Comparison of ENCODE assay signal across 8 cellular contexts in the genomic region with DNA sequence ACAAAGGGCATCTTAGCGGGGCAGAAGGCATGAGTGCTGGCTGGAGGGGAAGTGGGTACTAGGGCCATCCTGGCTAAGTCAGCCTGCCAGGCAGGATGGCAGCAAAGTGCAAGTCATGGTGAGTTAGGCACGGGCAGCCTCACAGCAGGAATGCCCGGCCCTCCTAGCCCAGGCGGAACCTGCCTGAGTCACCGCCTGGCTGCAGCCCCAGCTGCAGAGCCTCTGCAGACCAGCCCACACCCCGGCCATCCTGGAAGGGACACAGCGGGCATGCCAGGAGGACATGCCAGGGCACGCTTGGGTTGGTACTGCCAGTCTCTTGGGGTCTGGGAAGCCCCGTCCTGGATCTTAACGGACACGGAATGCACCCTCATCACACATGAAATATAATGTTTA. TPM values are rescaled to one million over a fixed set of nuclear protein-coding genes. Genes with fewer than 3 reads are reported as not detected.
DNase-seq lines count a peak whose midpoint lies in the region; ATAC-seq and TF ChIP-seq lines count a peak whose summit lies in the region.

No MANE protein-coding gene starts in this region.

- no peak overlapping the region for H3K27ac Mint-ChIP-seq in stimulated activated naive CD8-positive, alpha-beta T cell treated with anti-CD3 and anti-CD28 coated beads, Interleukin-15, amount 100 ng/mL, for 72 hours

- TF ChIP-seq CTCF in NB4 (IDR thresholded peaks at IDR 0.05; ENCODE audit: low read depth, low read length) (no peak), right lobe of liver (IDR thresholded peaks at IDR 0.05) (no peak), smooth muscle cell (IDR thresholded peaks at IDR 0.05; ENCODE audit: borderline replicate concordance, insufficient read depth, poor library complexity, severe bottlenecking) (no peak)

- H3K4me3 ChIP-seq in NB4 (ENCODE audit: low read depth, low read length) (no peak overlapping the region), right lobe of liver (no peak overlapping the region), aorta (ENCODE audit: low read length in 2 of 2) (no peak overlapping the region), smooth muscle cell (no peak overlapping the region)

- TF ChIP-seq POLR2A in NB4 (IDR thresholded peaks at IDR 0.05; ENCODE audit: extremely low read depth, insufficient read length) = no peak
- TF ChIP-seq POLR2A in right lobe of liver (IDR thresholded peaks at IDR 0.05) = peak; percentile 43

- no peaks in the 10 kb centered on the region for H3K9me3 Mint-ChIP-seq in stimulated activated naive CD8-positive, alpha-beta T cell treated with anti-CD3 and anti-CD28 coated beads, Interleukin-15, amount 100 ng/mL, for 72 hours

- H3K4me1 ChIP-seq in right lobe of liver (peaks cover 0 to 31% (median 7%) of the 10 kb centered on the region in 4 donors), aorta (ENCODE audit: control insufficient read depth in 1 of 2, insufficient read depth in 2 of 2, low read length in 2 of 2) (peaks cover 0 to 2% of the 10 kb centered on the region in 2 donors), smooth muscle cell (ENCODE audit: low read depth) (no peaks in the 10 kb centered on the region)

- H2AFZ ChIP-seq in smooth muscle cell (ENCODE audit: low read depth) = no peak overlapping the region

- H3K9me3 ChIP-seq in right lobe of liver (no peaks in the 10 kb centered on the region), aorta (ENCODE audit: control insufficient read depth, low read length) (no peaks in the 10 kb centered on the region), smooth muscle cell (replicated peaks; ENCODE audit: low read depth) (no peaks in the 10 kb centered on the region)

- H3K36me3 ChIP-seq in right lobe of liver (no peaks in the 10 kb centered on the region), aorta (ENCODE audit: control insufficient read depth in 1 of 2, insufficient read depth in 2 of 2, low read length in 1 of 2) (no peaks in the 10 kb centered on the region), smooth muscle cell (ENCODE audit: low read depth) (no peaks in the 10 kb centered on the region)

- in situ Hi-C loops in T47D (cut with HindIII; ENCODE audit: low pct_unique_long_range_greater_than_20kb, low sequenced_read_pairs) = no loop called here

- H3K79me2 ChIP-seq in smooth muscle cell (ENCODE audit: low read depth) = no peaks in the 10 kb centered on the region

- H3K4me3 Mint-ChIP-seq in stimulated activated naive CD8-positive, alpha-beta T cell treated with anti-CD3 and anti-CD28 coated beads, Interleukin-15, amount 100 ng/mL, for 72 hours = no peak overlapping the region

- H3K27ac ChIP-seq in right lobe of liver (peak overlapping the region in 1 of 3 donors; percentile 62), aorta (ENCODE audit: low read depth in 1 of 2, low read length in 2 of 2) (peak overlapping the region; percentile 71 to 98), smooth muscle cell (ENCODE audit: low read depth) (no peak overlapping the region)

- peaks cover 30% of the 10 kb centered on the region for H3K27me3 Mint-ChIP-seq in stimulated activated naive CD8-positive, alpha-beta T cell treated with anti-CD3 and anti-CD28 coated beads, Interleukin-15, amount 100 ng/mL, for 72 hours

- peaks cover 17% of the 10 kb centered on the region for H3K4me1 Mint-ChIP-seq in stimulated activated naive CD8-positive, alpha-beta T cell treated with anti-CD3 and anti-CD28 coated beads, Interleukin-15, amount 100 ng/mL, for 72 hours

- peak; percentile 84 to 94 (median 91) for ATAC-seq in right lobe of liver
- peak; percentile 94 for ATAC-seq in aorta (ENCODE audit: low FRiP score)
- no peak for ATAC-seq in stimulated activated naive CD8-positive, alpha-beta T cell treated with anti-CD3 and anti-CD28 coated beads, Interleukin-15, amount 100 ng/mL, for 72 hours

- H3K27me3 ChIP-seq in right lobe of liver (no peaks in the 10 kb centered on the region), aorta (ENCODE audit: control insufficient read depth in 1 of 2, insufficient read depth in 2 of 2, low read length in 1 of 2) (no peaks in the 10 kb centered on the region), smooth muscle cell (ENCODE audit: low read depth) (no peaks in the 10 kb centered on the region)

- no peaks in the 10 kb centered on the region for H3F3A ChIP-seq in smooth muscle cell (ENCODE audit: low read depth)

- no peak overlapping the region for H3K4me2 ChIP-seq in smooth muscle cell

- intact Hi-C loops in right lobe of liver (cut with DNase I) (no loop called here), aorta (cut with DNase I) (loop anchor here in 1 of 2 donors (5.0 kb wide), 1 partner anchor 106 kb away; a partner anchor contains a TSS)

- no peak overlapping the region for H3K9ac ChIP-seq in smooth muscle cell (ENCODE audit: low read depth)

- WGBS in right lobe of liver (ENCODE audit: insufficient coverage, low coverage, low lambda C conversion rate, missing lambda C conversion rate) = no CpG with 5 or more reads among the region's 11 CpGs
- 1% methylated on average over 11 of the region's 11 CpGs for WGBS in aorta, 2 donors
- WGBS in smooth muscle cell (ENCODE audit: low lambda C conversion rate) = 82% methylated on average over 11 of the region's 11 CpGs

- H4K20me1 ChIP-seq in smooth muscle cell (ENCODE audit: low read depth) = no peaks in the 10 kb centered on the region

- DNase-seq in AG20443 (ENCODE audit: low spot score) (peak; percentile 97), NB4 (ENCODE audit: low read depth) (peak; percentile 67), T47D (ENCODE audit: low read depth in 1 of 2, low spot score in 1 of 2) (peak; percentile 49 to 60), right lobe of liver (peak; percentile 88 to 93 (median 90)), aorta (peak; percentile 94 to 95), Kasumi-1 (lab: John Stamatoyannopoulos, UW) (no peak), smooth muscle cell (lab: John Stamatoyannopoulos, UW; ENCODE audit: unreplicated experiment) (no peak)
- DNase-seq in stimulated activated naive CD8-positive, alpha-beta T cell treated with anti-CD3 and anti-CD28 coated beads, Interleukin-15, amount 100 ng/mL, for 72 hours = no peak

RNA-seq across cellular contexts. Expression of a gene that starts 4.9 kb away (rescaled TPM):
- total RNA-seq in right lobe of liver = 10 to 100 TPM in 2 of 6 experiments, 1 to 10 TPM in 2, under 1 TPM in 2; 0.26 to 13.8 (median 1.7) TPM
- total RNA-seq in aorta = under 1 TPM; 0.27 to 0.58 TPM
- 1 to 10 TPM; 1.4 to 2.4 TPM for polyA plus RNA-seq in aorta
- 0.18 TPM in 1 of 2 replicates, not detected in the other for total RNA-seq in smooth muscle cell
- not detected in 2 replicates for polyA plus RNA-seq in smooth muscle cell

RNA-seq across cellular contexts. Expression of a gene that starts 36.7 kb away (rescaled TPM):
- total RNA-seq in right lobe of liver = not detected
- total RNA-seq in aorta = not detected
- under 1 TPM in 1 of 2 donors, not detected in 1; 0.10 TPM for polyA plus RNA-seq in aorta
- not detected in 2 replicates for total RNA-seq in smooth muscle cell
- 0.33 TPM in 1 of 2 replicates, not detected in the other for polyA plus RNA-seq in smooth muscle cell

Comparison
In these comparisons a context has a peak if more than half of its experiments do, and no peak if none do; other contexts are left out.
1. DNase-seq: peak in AG20443 (single experiment), NB4 (single experiment), T47D (2 of 2), right lobe of liver (3 of 3) and aorta (2 of 2); none in stimulated activated naive CD8-positive, alpha-beta T cell treated with anti-CD3 and anti-CD28 coated beads, Interleukin-15, amount 100 ng/mL, for 72 hours (0 of 2), Kasumi-1 (0 of 2) and smooth muscle cell (single experiment).